Comparison of ENCODE assay signal across 1 cellular context in the genomic region with DNA sequence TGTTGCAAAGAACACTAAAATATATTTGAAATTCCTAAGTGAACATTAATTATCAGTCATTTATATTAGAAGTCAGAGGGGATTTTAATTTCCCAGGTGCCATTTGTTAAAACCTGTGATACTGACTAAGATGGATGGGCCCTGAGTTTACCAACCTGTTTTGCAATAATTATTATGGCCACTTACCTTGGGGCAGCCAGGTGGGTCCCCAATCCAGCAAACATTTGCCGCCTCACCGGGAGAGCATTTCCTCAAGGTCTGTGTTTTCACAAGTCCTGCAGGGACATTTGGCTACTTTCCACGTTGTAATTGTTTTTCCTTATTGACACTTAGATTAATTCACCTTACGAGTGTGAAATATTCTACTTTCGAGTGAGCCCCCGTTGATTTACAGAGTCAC.
TF ChIP-seq lines count a peak whose summit lies in the region.

No MANE protein-coding gene starts in this region.

TF ChIP-seq in GM23338, 12 proteins besides CTCF, POLR2A, EP300 and RAD21 (continued from another document):
- TF ChIP-seq, protein P1, sequence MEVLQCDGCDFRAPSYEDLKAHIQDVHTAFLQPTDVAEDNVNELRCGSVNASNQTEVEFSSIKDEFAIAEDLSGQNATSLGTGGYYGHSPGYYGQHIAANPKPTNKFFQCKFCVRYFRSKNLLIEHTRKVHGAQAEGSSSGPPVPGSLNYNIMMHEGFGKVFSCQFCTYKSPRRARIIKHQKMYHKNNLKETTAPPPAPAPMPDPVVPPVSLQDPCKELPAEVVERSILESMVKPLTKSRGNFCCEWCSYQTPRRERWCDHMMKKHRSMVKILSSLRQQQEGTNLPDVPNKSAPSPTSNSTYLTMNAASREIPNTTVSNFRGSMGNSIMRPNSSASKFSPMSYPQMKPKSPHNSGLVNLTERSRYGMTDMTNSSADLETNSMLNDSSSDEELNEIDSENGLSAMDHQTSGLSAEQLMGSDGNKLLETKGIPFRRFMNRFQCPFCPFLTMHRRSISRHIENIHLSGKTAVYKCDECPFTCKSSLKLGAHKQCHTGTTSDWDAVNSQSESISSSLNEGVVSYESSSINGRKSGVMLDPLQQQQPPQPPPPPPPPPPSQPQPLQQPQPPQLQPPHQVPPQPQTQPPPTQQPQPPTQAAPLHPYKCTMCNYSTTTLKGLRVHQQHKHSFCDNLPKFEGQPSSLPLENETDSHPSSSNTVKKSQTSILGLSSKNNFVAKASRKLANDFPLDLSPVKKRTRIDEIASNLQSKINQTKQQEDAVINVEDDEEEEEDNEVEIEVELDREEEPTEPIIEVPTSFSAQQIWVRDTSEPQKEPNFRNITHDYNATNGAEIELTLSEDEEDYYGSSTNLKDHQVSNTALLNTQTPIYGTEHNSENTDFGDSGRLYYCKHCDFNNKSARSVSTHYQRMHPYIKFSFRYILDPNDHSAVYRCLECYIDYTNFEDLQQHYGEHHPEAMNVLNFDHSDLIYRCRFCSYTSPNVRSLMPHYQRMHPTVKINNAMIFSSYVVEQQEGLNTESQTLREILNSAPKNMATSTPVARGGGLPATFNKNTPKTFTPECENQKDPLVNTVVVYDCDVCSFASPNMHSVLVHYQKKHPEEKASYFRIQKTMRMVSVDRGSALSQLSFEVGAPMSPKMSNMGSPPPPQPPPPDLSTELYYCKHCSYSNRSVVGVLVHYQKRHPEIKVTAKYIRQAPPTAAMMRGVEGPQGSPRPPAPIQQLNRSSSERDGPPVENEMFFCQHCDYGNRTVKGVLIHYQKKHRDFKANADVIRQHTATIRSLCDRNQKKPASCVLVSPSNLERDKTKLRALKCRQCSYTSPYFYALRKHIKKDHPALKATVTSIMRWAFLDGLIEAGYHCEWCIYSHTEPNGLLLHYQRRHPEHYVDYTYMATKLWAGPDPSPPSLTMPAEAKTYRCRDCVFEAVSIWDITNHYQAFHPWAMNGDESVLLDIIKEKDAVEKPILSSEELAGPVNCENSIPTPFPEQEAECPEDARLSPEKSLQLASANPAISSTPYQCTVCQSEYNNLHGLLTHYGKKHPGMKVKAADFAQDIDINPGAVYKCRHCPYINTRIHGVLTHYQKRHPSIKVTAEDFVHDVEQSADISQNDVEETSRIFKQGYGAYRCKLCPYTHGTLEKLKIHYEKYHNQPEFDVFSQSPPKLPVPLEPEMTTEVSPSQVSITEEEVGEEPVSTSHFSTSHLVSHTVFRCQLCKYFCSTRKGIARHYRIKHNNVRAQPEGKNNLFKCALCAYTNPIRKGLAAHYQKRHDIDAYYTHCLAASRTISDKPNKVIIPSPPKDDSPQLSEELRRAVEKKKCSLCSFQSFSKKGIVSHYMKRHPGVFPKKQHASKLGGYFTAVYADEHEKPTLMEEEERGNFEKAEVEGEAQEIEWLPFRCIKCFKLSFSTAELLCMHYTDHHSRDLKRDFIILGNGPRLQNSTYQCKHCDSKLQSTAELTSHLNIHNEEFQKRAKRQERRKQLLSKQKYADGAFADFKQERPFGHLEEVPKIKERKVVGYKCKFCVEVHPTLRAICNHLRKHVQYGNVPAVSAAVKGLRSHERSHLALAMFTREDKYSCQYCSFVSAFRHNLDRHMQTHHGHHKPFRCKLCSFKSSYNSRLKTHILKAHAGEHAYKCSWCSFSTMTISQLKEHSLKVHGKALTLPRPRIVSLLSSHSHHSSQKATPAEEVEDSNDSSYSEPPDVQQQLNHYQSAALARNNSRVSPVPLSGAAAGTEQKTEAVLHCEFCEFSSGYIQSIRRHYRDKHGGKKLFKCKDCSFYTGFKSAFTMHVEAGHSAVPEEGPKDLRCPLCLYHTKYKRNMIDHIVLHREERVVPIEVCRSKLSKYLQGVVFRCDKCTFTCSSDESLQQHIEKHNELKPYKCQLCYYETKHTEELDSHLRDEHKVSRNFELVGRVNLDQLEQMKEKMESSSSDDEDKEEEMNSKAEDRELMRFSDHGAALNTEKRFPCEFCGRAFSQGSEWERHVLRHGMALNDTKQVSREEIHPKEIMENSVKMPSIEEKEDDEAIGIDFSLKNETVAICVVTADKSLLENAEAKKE (CRISPR knock-in tag; IDR thresholded peaks at IDR 0.05) = no peak
- TF ChIP-seq EZH2phosphoT487 (IDR thresholded peaks at IDR 0.05; ENCODE audit: unreplicated experiment) = no peak
- TF ChIP-seq, protein P2, sequence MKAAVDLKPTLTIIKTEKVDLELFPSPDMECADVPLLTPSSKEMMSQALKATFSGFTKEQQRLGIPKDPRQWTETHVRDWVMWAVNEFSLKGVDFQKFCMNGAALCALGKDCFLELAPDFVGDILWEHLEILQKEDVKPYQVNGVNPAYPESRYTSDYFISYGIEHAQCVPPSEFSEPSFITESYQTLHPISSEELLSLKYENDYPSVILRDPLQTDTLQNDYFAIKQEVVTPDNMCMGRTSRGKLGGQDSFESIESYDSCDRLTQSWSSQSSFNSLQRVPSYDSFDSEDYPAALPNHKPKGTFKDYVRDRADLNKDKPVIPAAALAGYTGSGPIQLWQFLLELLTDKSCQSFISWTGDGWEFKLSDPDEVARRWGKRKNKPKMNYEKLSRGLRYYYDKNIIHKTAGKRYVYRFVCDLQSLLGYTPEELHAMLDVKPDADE (IDR thresholded peaks at IDR 0.05) = no peak
